Comparison of ENCODE assay signal across 22 cellular contexts in genomic region chr7:27361522-27361921, GRCh38.
"Had no signal": no experiment of that assay in that cellular context is flagged by ENCODE, and none has a peak within 500 bp of the region (broad histone marks: within the 10 kb centered on the region; RNA-seq: fewer than 3 reads in every experiment).

No MANE protein-coding gene starts in this region.

- H3K9me3 ChIP-seq: gastrocnemius medialis, heart left ventricle, lower lobe of right lung had no signal

- H3K27me3 ChIP-seq: brain microvascular endothelial cell had no signal

- ATAC-seq: activated CD4-positive, CD25-positive, alpha-beta regulatory T cell treated with anti-CD3 and anti-CD28 coated beads, Interleukin-2, amount 50 U/mL, for 24 hours; activated T-helper 17 cell treated with anti-CD3 and anti-CD28 coated beads, Interleukin-2, amount 50 U/mL, for 72 hours; effector memory CD8-positive, alpha-beta T cell; gastrocnemius medialis; heart left ventricle; lower lobe of right lung had no signal

- DNase-seq: activated naive CD4-positive, alpha-beta T cell treated with Interleukin-2 at 50 U/mL for 16 hours; anterior cingulate cortex; brain microvascular endothelial cell; dermis blood vessel endothelial cell; effector memory CD8-positive, alpha-beta T cell; gastrocnemius medialis; heart left ventricle; left cardiac atrium; lower lobe of right lung; midbrain; naive B cell; retina; stimulated activated CD4-positive, alpha-beta T cell treated with anti-CD3 and anti-CD28 coated beads, Interleukin-15, amount 100 ng/mL, for 24 hours; stimulated activated CD4-positive, alpha-beta T cell treated with anti-CD3 and anti-CD28 coated beads, Interleukin-4, amount 100 ng/mL, for 1 hour; stimulated activated naive CD4-positive, alpha-beta T cell; substantia nigra had no signal

- H3K4me3 ChIP-seq: gastrocnemius medialis, heart left ventricle, lower lobe of right lung had no signal

- H3K36me3 Mint-ChIP-seq: naive B cell, type B pancreatic cell had no signal

- H3K36me3 ChIP-seq: brain microvascular endothelial cell, gastrocnemius medialis, heart left ventricle, lower lobe of right lung had no signal

- H3K27ac Mint-ChIP-seq: activated T-helper 17 cell treated with anti-CD3 and anti-CD28 coated beads, Interleukin-2, amount 50 U/mL, for 72 hours; effector memory CD8-positive, alpha-beta T cell; naive B cell; T-helper 1 cell treated with Interleukin-12 subunit alpha and Interleukin-12 subunit beta and Interleukin-4 antibody, amounts not matched to agents 30 μg/mL and 1 μg/mL, for 36 hours; type B pancreatic cell had no signal

- H3K27ac ChIP-seq: brain microvascular endothelial cell, epithelial cell of prostate, gastrocnemius medialis, heart left ventricle, lower lobe of right lung, parathyroid adenoma had no signal

- H3K9me3 Mint-ChIP-seq: activated T-helper 17 cell treated with anti-CD3 and anti-CD28 coated beads, Interleukin-2, amount 50 U/mL, for 72 hours; effector memory CD8-positive, alpha-beta T cell; naive B cell; T-helper 1 cell treated with Interleukin-12 subunit alpha and Interleukin-12 subunit beta and Interleukin-4 antibody, amounts not matched to agents 30 μg/mL and 1 μg/mL, for 36 hours; type B pancreatic cell had no signal

- H3K4me3 Mint-ChIP-seq: activated T-helper 17 cell treated with anti-CD3 and anti-CD28 coated beads, Interleukin-2, amount 50 U/mL, for 72 hours; effector memory CD8-positive, alpha-beta T cell; naive B cell; T-helper 1 cell treated with Interleukin-12 subunit alpha and Interleukin-12 subunit beta and Interleukin-4 antibody, amounts not matched to agents 30 μg/mL and 1 μg/mL, for 36 hours; type B pancreatic cell had no signal

- H3K4me1 Mint-ChIP-seq: activated T-helper 17 cell treated with anti-CD3 and anti-CD28 coated beads, Interleukin-2, amount 50 U/mL, for 72 hours; naive B cell had no signal

- H3K4me1 ChIP-seq: lower lobe of right lung, parathyroid adenoma had no signal
